24 cellular contexts compared by ENCODE assay signal in genomic region chr1:3498986-3499385, GRCh38. TPM values are rescaled to one million over a fixed set of nuclear protein-coding genes. Genes with fewer than 3 reads are reported as not detected.
"Had no signal": no experiment of that assay in that cellular context is flagged by ENCODE, and none has a peak within 500 bp of the region (broad histone marks: within the 10 kb centered on the region; RNA-seq: fewer than 3 reads in every experiment).

No MANE protein-coding gene starts in this region.

- H3K27ac ChIP-seq: ovary, parathyroid adenoma, psoas muscle, right lobe of liver, sigmoid colon, stomach, thoracic aorta, thyroid gland, tibial nerve, upper lobe of left lung, vagina had no signal

- H3K4me3 ChIP-seq: ovary, psoas muscle, right lobe of liver, sigmoid colon, stomach, thoracic aorta, thyroid gland, tibial nerve, upper lobe of left lung, vagina had no signal

- H3K9me3 ChIP-seq: ovary, psoas muscle, right lobe of liver, sigmoid colon, stomach, thoracic aorta, thyroid gland, tibial nerve, upper lobe of left lung, vagina had no signal

- H3K79me2 ChIP-seq: parathyroid adenoma had no signal

- H3K27me3 ChIP-seq: ovary, right lobe of liver, sigmoid colon, stomach, thyroid gland, tibial nerve, upper lobe of left lung, vagina had no signal

- H3K36me3 ChIP-seq: ovary, right lobe of liver, sigmoid colon, thyroid gland had no signal

- H3K4me1 ChIP-seq: parathyroid adenoma, right lobe of liver, sigmoid colon, stomach had no signal

- DNase-seq: naive thymus-derived CD8-positive, alpha-beta T cell; nephron progenitor cell; occipital lobe; ovary; posterior cingulate gyrus; psoas muscle; right cardiac atrium; right lobe of liver; sigmoid colon; small intestine; stimulated activated CD4-positive, alpha-beta T cell treated with anti-CD3 and anti-CD28 coated beads, Interleukin-15, amount 100 ng/mL, for 24 hours; stimulated activated CD4-positive, alpha-beta T cell treated with anti-CD3 and anti-CD28 coated beads, Interleukin-2, amount 100 ng/mL, for 24 hours; stimulated activated CD4-positive, alpha-beta T cell treated with anti-CD3 and anti-CD28 coated beads, Interleukin-2, amount 100 ng/mL, for 48 hours; stimulated activated CD4-positive, alpha-beta T cell treated with anti-CD3 and anti-CD28 coated beads, Interleukin-4, amount 100 ng/mL, for 24 hours; stimulated activated naive B cell treated with anti-CD40 and anti-IgM and Interleukin-4, amounts not matched to agents 10 μg/mL and 1 μg/mL and 100 μg/mL, for 72 hours; stimulated activated naive CD4-positive, alpha-beta T cell treated with Interleukin-2 at 50 U/mL for 16 hours; stomach; thyroid gland; trophoblast cell had no signal

- H2AFZ ChIP-seq: parathyroid adenoma had no signal

- H3K9ac ChIP-seq: parathyroid adenoma had no signal

RNA-seq across cellular contexts. Expression of gene ARHGEF16, which starts 44.5 kb away (rescaled TPM):
- polyA plus RNA-seq: naive thymus-derived CD8-positive, alpha-beta T cell had no signal
